20 cellular contexts compared by ENCODE assay signal in genomic region chr5:157259699-157260098, GRCh38.
"Had no signal": no experiment of that assay in that cellular context is flagged by ENCODE, and none has a peak within 500 bp of the region (broad histone marks: within the 10 kb centered on the region; RNA-seq: fewer than 3 reads in every experiment).

No MANE protein-coding gene starts in this region.

- H3K4me1 ChIP-seq: esophagus squamous epithelium, left ventricle myocardium inferior, right atrium auricular region had no signal

- H3K36me3 ChIP-seq: esophagus squamous epithelium, left ventricle myocardium inferior, right atrium auricular region, WERI-Rb-1 had no signal

- H3K27ac ChIP-seq: coronary artery, esophagus squamous epithelium, left ventricle myocardium inferior, right atrium auricular region, skin epidermis, WERI-Rb-1 had no signal

- H3K9ac ChIP-seq: SK-N-SH had no signal

- H3K4me3 ChIP-seq: coronary artery, esophagus squamous epithelium, left ventricle myocardium inferior, mucosa of descending colon, right atrium auricular region, skin epidermis had no signal

- ATAC-seq: mucosa of descending colon had no signal

- H3K9me3 ChIP-seq: esophagus squamous epithelium, left ventricle myocardium inferior, mucosa of descending colon, right atrium auricular region, SK-N-SH had no signal

- H3K4me3 Mint-ChIP-seq: brain; memory B cell; nephron; stimulated activated naive CD8-positive, alpha-beta T cell treated with anti-CD3 and anti-CD28 coated beads, Interleukin-15, Interleukin-2, amounts not matched to agents 100 ng/mL and 50 ng/mL, for 24 hours; type B pancreatic cell had no signal

- H3K27ac Mint-ChIP-seq: memory B cell; nephron; stimulated activated naive CD8-positive, alpha-beta T cell treated with anti-CD3 and anti-CD28 coated beads, Interleukin-15, Interleukin-2, amounts not matched to agents 100 ng/mL and 50 ng/mL, for 24 hours; type B pancreatic cell had no signal

- DNase-seq: activated CD4-positive, alpha-beta T cell treated with anti-CD3 and anti-CD28 coated beads for 48 hours; activated gamma-delta T cell treated with Interleukin-2 at 50 U/mL for 16 hours; central memory CD4-positive, alpha-beta T cell; effector CD4-positive, alpha-beta T cell; esophagus squamous epithelium; left ventricle myocardium inferior; mucosa of descending colon; nucleus accumbens; SK-N-SH; stimulated activated CD4-positive, alpha-beta T cell treated with anti-CD3 and anti-CD28 coated beads, Interleukin-4, amount 100 ng/mL, for 4 hours; stimulated activated CD8-positive, alpha-beta memory T cell treated with anti-CD3 and anti-CD28 coated beads, Interleukin-4, amount 100 ng/mL, for 48 hours; WERI-Rb-1 had no signal

- H3K9me3 Mint-ChIP-seq: memory B cell; nephron; stimulated activated naive CD8-positive, alpha-beta T cell treated with anti-CD3 and anti-CD28 coated beads, Interleukin-15, Interleukin-2, amounts not matched to agents 100 ng/mL and 50 ng/mL, for 24 hours; type B pancreatic cell had no signal

- H3K4me1 Mint-ChIP-seq: nephron had no signal

- H3K27me3 Mint-ChIP-seq: memory B cell; stimulated activated naive CD8-positive, alpha-beta T cell treated with anti-CD3 and anti-CD28 coated beads, Interleukin-15, Interleukin-2, amounts not matched to agents 100 ng/mL and 50 ng/mL, for 24 hours had no signal

- H3K27me3 ChIP-seq: right atrium auricular region had no signal

- H3K36me3 Mint-ChIP-seq: brain, memory B cell, type B pancreatic cell had no signal

- H3K4me2 ChIP-seq: SK-N-SH had no signal
